In genomic region chr9:96218821-96219614, GRCh38 we compare ENCODE assay signal across 11 cellular contexts.
A peak's percentile ranks its signal among the peaks of the same experiment; 100 is the strongest.
DNase-seq lines count a peak whose midpoint lies in the region; ATAC-seq and TF ChIP-seq lines count a peak whose summit lies in the region.
"Had no signal": no experiment of that assay in that cellular context is flagged by ENCODE, and none has a peak within 500 bp of the region (broad histone marks: within the 10 kb centered on the region; RNA-seq: fewer than 3 reads in every experiment).

No MANE protein-coding gene starts in this region.

- H3K36me3 ChIP-seq in lower lobe of right lung (no peaks in the 10 kb centered on the region), vagina (no peaks in the 10 kb centered on the region)

- H3K4me3 Mint-ChIP-seq in central memory CD8-positive, alpha-beta T cell = peak overlapping the region; percentile 41

- intact Hi-C loops in lower lobe of right lung (cut with DNase I) = no loop called here
- intact Hi-C loops in vagina (cut with DNase I) = loop anchor here (5.0 to 10.0 kb wide), 2 partner anchors 487 to 704 kb away; partner anchors contain the start of gene PTCH1

- peaks cover 75% of the 10 kb centered on the region for H3K27me3 Mint-ChIP-seq in central memory CD8-positive, alpha-beta T cell

- TF ChIP-seq POLR2A in vagina (IDR thresholded peaks at IDR 0.05) = no peak

- no peak for ATAC-seq in central memory CD8-positive, alpha-beta T cell (replicated peaks; ENCODE audit: extremely low read depth, poor library complexity, severe bottlenecking)
- ATAC-seq in lower lobe of right lung (peak; percentile 27 to 31), HG02840 (IDR thresholded peaks at IDR 0.05; ENCODE audit: low FRiP score, unreplicated experiment) (no peak), HG02588 (IDR thresholded peaks at IDR 0.05; ENCODE audit: unreplicated experiment) (no peak)

- no peak overlapping the region for H3K27ac ChIP-seq in lower lobe of right lung
- H3K27ac ChIP-seq in vagina = peak overlapping the region; percentile 62
- H3K27ac ChIP-seq: epithelial cell of prostate had no signal

- H3K27ac Mint-ChIP-seq in central memory CD8-positive, alpha-beta T cell (ENCODE audit: low read depth) = no peak overlapping the region
- H3K27ac Mint-ChIP-seq: stimulated activated memory B cell treated with anti-CD40 and anti-IgM and Interleukin-4, amounts not matched to agents 10 μg/mL and 1 μg/mL and 100 μg/mL, for 72 hours had no signal

- H3K9me3 ChIP-seq in lower lobe of right lung (no peaks in the 10 kb centered on the region), vagina (no peaks in the 10 kb centered on the region)

- H3K9me3 Mint-ChIP-seq in central memory CD8-positive, alpha-beta T cell = peaks cover 6% of the 10 kb centered on the region

- H3K36me3 Mint-ChIP-seq in central memory CD8-positive, alpha-beta T cell (ENCODE audit: insufficient read depth) = no peaks in the 10 kb centered on the region
- H3K36me3 Mint-ChIP-seq: stimulated activated memory B cell treated with anti-CD40 and anti-IgM and Interleukin-4, amounts not matched to agents 10 μg/mL and 1 μg/mL and 100 μg/mL, for 72 hours had no signal

- TF ChIP-seq CTCF in lower lobe of right lung (IDR thresholded peaks at IDR 0.05) (no peak), vagina (IDR thresholded peaks at IDR 0.05) (no peak)

- no peaks in the 10 kb centered on the region for H3K4me1 Mint-ChIP-seq in central memory CD8-positive, alpha-beta T cell

- H3K4me3 ChIP-seq in lower lobe of right lung (peak overlapping the region; percentile 31), vagina (peak overlapping the region; percentile 20 to 28)
- H3K4me3 ChIP-seq: GM12878 had no signal

- DNase-seq in stimulated activated CD4-positive, alpha-beta T cell treated with anti-CD3 and anti-CD28 coated beads, Interleukin-12 subunit alpha, Interleukin-12 subunit beta, amount 100 ng/mL, for 4 hours = peak; percentile 6
- no peak for DNase-seq in stimulated activated CD4-positive, alpha-beta T cell treated with anti-CD3 and anti-CD28 coated beads, Interleukin-4, amount 100 ng/mL, for 24 hours
- no peak for DNase-seq in central memory CD8-positive, alpha-beta T cell (ENCODE audit: low spot score in 2 of 2)
- no peak for DNase-seq in lower lobe of right lung
- no peak for DNase-seq in vagina (ENCODE audit: extremely low spot score in 2 of 2)
- no peak for DNase-seq in amygdala (lab: John Stamatoyannopoulos, UW)

- H3K27me3 ChIP-seq in lower lobe of right lung (ENCODE audit: low read depth) (peaks cover 7% of the 10 kb centered on the region), vagina (no peaks in the 10 kb centered on the region)

- peaks cover 29% of the 10 kb centered on the region for H3K4me1 ChIP-seq in lower lobe of right lung
- H3K4me1 ChIP-seq in vagina = peaks cover 15% of the 10 kb centered on the region

Comparison
In these comparisons a context has a peak if more than half of its experiments do, and no peak if none do; other contexts are left out.
1. ATAC-seq: peak in lower lobe of right lung (2 of 2); none in central memory CD8-positive, alpha-beta T cell (single experiment), HG02840 (single experiment) and HG02588 (single experiment).